In the genomic region with DNA sequence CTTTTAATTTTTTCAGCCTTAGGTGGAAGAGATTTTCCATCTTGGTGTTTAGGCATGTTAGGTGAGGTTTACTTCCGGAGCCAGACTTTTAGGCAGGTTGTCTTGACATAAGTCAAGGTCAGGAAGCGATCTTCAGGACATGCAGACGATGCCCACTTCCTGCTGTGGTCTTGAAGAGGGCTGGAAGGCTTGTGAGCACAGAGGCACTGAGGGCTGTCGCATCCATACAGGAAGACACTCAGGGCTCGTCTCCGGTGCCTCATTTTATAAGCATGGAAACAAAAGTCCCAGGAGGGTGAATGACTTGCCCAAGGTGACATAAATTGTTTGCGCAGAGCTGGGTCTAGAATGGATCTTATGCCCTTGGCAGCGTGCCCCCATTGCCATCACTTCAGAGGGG, we compare ENCODE assay signal across 11 cellular contexts. TPM values are rescaled to one million over a fixed set of nuclear protein-coding genes. Genes with fewer than 3 reads are reported as not detected.
DNase-seq lines count a peak whose midpoint lies in the region; TF ChIP-seq lines count a peak whose summit lies in the region.
"Had no signal": no experiment of that assay in that cellular context is flagged by ENCODE, and none has a peak within 500 bp of the region (broad histone marks: within the 10 kb centered on the region; RNA-seq: fewer than 3 reads in every experiment).

No MANE protein-coding gene starts in this region.

- intact Hi-C loops in PC-9 (cut with micrococcal nuclease; ENCODE audit: unreplicated experiment): loop anchor here (5.0 kb wide), 1 partner anchor 48 kb away; a partner anchor contains a TSS
- intact Hi-C loops in adrenal gland (cut with DNase I): no loop called here

- peaks cover 45% of the 10 kb centered on the region for H3K79me1 ChIP-seq in mesendoderm (ENCODE audit: low read length)

- H3K4me2 ChIP-seq in PC-9 (peak overlapping the region; percentile 59), osteoblast (ENCODE audit: insufficient read depth, low read length) (peak overlapping the region; percentile 4), mesendoderm (ENCODE audit: low read length) (no peak overlapping the region)

- H2BK120ac ChIP-seq in mesendoderm (ENCODE audit: low read depth, low read length): no peak overlapping the region

- H3K9me3 Mint-ChIP-seq in CD8-positive, alpha-beta memory T cell: no peaks in the 10 kb centered on the region

- H3K4me1 ChIP-seq in CD8-positive, alpha-beta memory T cell (ENCODE audit: insufficient read depth, low read length): peaks cover 94% of the 10 kb centered on the region
- H3K4me1 ChIP-seq in PC-9 (replicated peaks; ENCODE audit: insufficient read depth) (peaks cover 88% of the 10 kb centered on the region), adrenal gland (replicated peaks in 1 of 2) (peaks cover 55 to 77% of the 10 kb centered on the region in 2 donors), osteoblast (ENCODE audit: insufficient read depth, low read length) (peaks cover 49% of the 10 kb centered on the region), mesendoderm (ENCODE audit: control insufficient read depth, low read depth, low read length) (peaks cover 21% of the 10 kb centered on the region)

- no peak for TF ChIP-seq CTCF in PC-9 (conservative IDR thresholded peaks at IDR 0.05)
- no peak for TF ChIP-seq CTCF in adrenal gland (IDR thresholded peaks at IDR 0.05)
- no peak for TF ChIP-seq CTCF in osteoblast (IDR thresholded peaks at IDR 0.05; ENCODE audit: extremely low read depth, low read depth, low read length)

- peaks cover 0 to 32% (median 0%) of the 10 kb centered on the region in 3 donors for H3K36me3 Mint-ChIP-seq in CD8-positive, alpha-beta memory T cell

- no peaks in the 10 kb centered on the region for H3K9me3 ChIP-seq in CD8-positive, alpha-beta memory T cell (ENCODE audit: low read length)
- H3K9me3 ChIP-seq in PC-9 (ENCODE audit: insufficient read depth, low read depth) (no peaks in the 10 kb centered on the region), adrenal gland (replicated peaks in 1 of 3) (no peaks in the 10 kb centered on the region), osteoblast (ENCODE audit: low read depth, low read length) (no peaks in the 10 kb centered on the region), MG63 (no peaks in the 10 kb centered on the region)

- H4K20me1 ChIP-seq in PC-9 (ENCODE audit: insufficient read depth): peaks cover 73% of the 10 kb centered on the region
- peaks cover 81% of the 10 kb centered on the region for H4K20me1 ChIP-seq in osteoblast (ENCODE audit: insufficient read depth, low read length)

- H3K27ac ChIP-seq in CD8-positive, alpha-beta memory T cell (ENCODE audit: low read depth, low read length): no peak overlapping the region
- H3K27ac ChIP-seq in PC-9: peak overlapping the region; percentile 61
- peak overlapping the region in 3 of 5 donors; percentile 39 to 68 (median 64) for H3K27ac ChIP-seq in adrenal gland
- peak overlapping the region; percentile 54 for H3K27ac ChIP-seq in osteoblast (ENCODE audit: low read depth, low read length)
- H3K27ac ChIP-seq in mesendoderm (ENCODE audit: low read depth, low read length): no peak overlapping the region

- no peak overlapping the region for H3K9ac ChIP-seq in mesendoderm (ENCODE audit: low read length)

- H3K79me2 ChIP-seq in PC-9 (ENCODE audit: low read depth): peaks cover 82% of the 10 kb centered on the region
- H3K79me2 ChIP-seq in osteoblast (ENCODE audit: insufficient read depth, low read length): peaks cover 88% of the 10 kb centered on the region
- peaks cover 69% of the 10 kb centered on the region for H3K79me2 ChIP-seq in mesendoderm (ENCODE audit: control insufficient read depth, insufficient read depth, low read length)

- no peak overlapping the region for H2AFZ ChIP-seq in PC-9
- H2AFZ ChIP-seq in osteoblast (ENCODE audit: low read length): no peak overlapping the region

- H3K4me3 Mint-ChIP-seq in CD8-positive, alpha-beta memory T cell: peak overlapping the region; percentile 66 to 86 (median 75)

- H3K4me1 Mint-ChIP-seq in CD8-positive, alpha-beta memory T cell: peaks cover 87 to 96% (median 93%) of the 10 kb centered on the region in 3 donors

- H3K56ac ChIP-seq in mesendoderm (ENCODE audit: low read length): no peak overlapping the region

- no peaks in the 10 kb centered on the region for H3K27me3 Mint-ChIP-seq in CD8-positive, alpha-beta memory T cell

- H3K4ac ChIP-seq in mesendoderm (ENCODE audit: low read depth, low read length): no peak overlapping the region

- H3K18ac ChIP-seq in mesendoderm (ENCODE audit: low read length): no peak overlapping the region

- no peaks in the 10 kb centered on the region for H3K27me3 ChIP-seq in CD8-positive, alpha-beta memory T cell (ENCODE audit: insufficient read depth, low read length, poor library complexity, severe bottlenecking)
- H3K27me3 ChIP-seq in PC-9 (ENCODE audit: insufficient read depth, low read depth): no peaks in the 10 kb centered on the region
- no peaks in the 10 kb centered on the region for H3K27me3 ChIP-seq in adrenal gland
- H3K27me3 ChIP-seq in osteoblast (ENCODE audit: insufficient read depth, low read length): no peaks in the 10 kb centered on the region
- no peaks in the 10 kb centered on the region for H3K27me3 ChIP-seq in MG63
- no peaks in the 10 kb centered on the region for H3K27me3 ChIP-seq in mesendoderm (ENCODE audit: insufficient read depth, low read length, poor library complexity)

- no peak overlapping the region for H4K8ac ChIP-seq in mesendoderm (ENCODE audit: low read depth, low read length)

- H4K5ac ChIP-seq in mesendoderm (ENCODE audit: low read length): no peak overlapping the region

- H3K36me3 ChIP-seq in CD8-positive, alpha-beta memory T cell (ENCODE audit: insufficient read depth, low read length): no peaks in the 10 kb centered on the region
- H3K36me3 ChIP-seq in PC-9 (ENCODE audit: low read depth) (no peaks in the 10 kb centered on the region), adrenal gland (replicated peaks in 1 of 2) (no peaks in the 10 kb centered on the region), osteoblast (ENCODE audit: insufficient read depth, low read length) (peaks cover 5% of the 10 kb centered on the region), MG63 (peaks cover 11% of the 10 kb centered on the region), mesendoderm (ENCODE audit: control insufficient read depth, insufficient read depth, low read length) (no peaks in the 10 kb centered on the region)

- H2BK5ac ChIP-seq in mesendoderm (ENCODE audit: low read length): no peak overlapping the region

- peak; percentile 25 to 74 (median 59) for DNase-seq in CD8-positive, alpha-beta memory T cell
- DNase-seq in PC-9 (no peak), adrenal gland (no peak), osteoblast (ENCODE audit: insufficient read length, low spot score, missing footprints) (no peak), MG63 (no peak), NCI-H2171 (lab: John Stamatoyannopoulos, UW) (no peak), NCI-H2029 treated with DMSO at 0.1 percent for 48 hours (lab: John Stamatoyannopoulos, UW) (no peak), mesendoderm (no peak)
- DNase-seq: foreskin melanocyte, NCI-H146 had no signal

- CTCF ChIA-PET in CD8-positive, alpha-beta memory T cell (lab: Charles Lee): interaction anchor here (1.4 kb wide), 1 partner anchor 14 kb away, joined by 3 read pairs; no protein-coding TSS in a partner anchor
- CTCF ChIA-PET in PC-9 (lab: Charles Lee): no interaction called here

- no peak overlapping the region for H2BK15ac ChIP-seq in mesendoderm (replicated peaks; ENCODE audit: low read depth)

- no peak for TF ChIP-seq POLR2A in adrenal gland (IDR thresholded peaks at IDR 0.05)

- BruUV-seq in PC-9 (replicated peaks; lab: Mats Ljungman, UMichigan): no TSS peak

- H3K4me3 ChIP-seq in CD8-positive, alpha-beta memory T cell (ENCODE audit: low read length): peak overlapping the region; percentile 31
- H3K4me3 ChIP-seq in PC-9: peak overlapping the region; percentile 23; the same call in 1 of the 2 replicates
- no peak overlapping the region for H3K4me3 ChIP-seq in adrenal gland
- no peak overlapping the region for H3K4me3 ChIP-seq in osteoblast (ENCODE audit: insufficient read depth, low read length)
- H3K4me3 ChIP-seq in MG63: no peak overlapping the region
- H3K4me3 ChIP-seq in mesendoderm (ENCODE audit: low read length): no peak overlapping the region

- peaks cover 51% of the 10 kb centered on the region for H3F3A ChIP-seq in PC-9 (ENCODE audit: insufficient read depth, low read depth)

- POLR2A ChIA-PET in CD8-positive, alpha-beta memory T cell (lab: Charles Lee): interaction anchor here (1.0 kb wide), 1 partner anchor 31 kb away, joined by 6 read pairs; a partner anchor contains a TSS
- POLR2A ChIA-PET in PC-9 (lab: Charles Lee; ENCODE audit: unreplicated experiment): no interaction called here

- H3K23ac ChIP-seq in mesendoderm (ENCODE audit: low read length): no peak overlapping the region

- peak overlapping the region; percentile 82 to 99 (median 92) for H3K27ac Mint-ChIP-seq in CD8-positive, alpha-beta memory T cell

- H3K9me2 ChIP-seq in PC-9 (ENCODE audit: insufficient read depth): no peaks in the 10 kb centered on the region

- no peak overlapping the region for H2AK5ac ChIP-seq in mesendoderm (ENCODE audit: low read length)

- 49 to 69% (median 60%) methylated on average over 3 to 8 of the region's 8 CpGs for WGBS in adrenal gland, 4 donors
- no CpG with 5 or more reads among the region's 8 CpGs for WGBS in mesendoderm (ENCODE audit: extremely low coverage, insufficient coverage, low lambda C conversion rate)

RNA-seq across cellular contexts. Expression of a gene that starts 30.8 kb away (rescaled TPM):
- total RNA-seq in CD8-positive, alpha-beta memory T cell: 10 to 100 TPM; 34.5 to 38.0 TPM
- polyA plus RNA-seq in CD8-positive, alpha-beta memory T cell: 72.5 TPM
- total RNA-seq in PC-9 (2021): 53.8 and 65.0 TPM in 2 replicates
- total RNA-seq in adrenal gland: 10 to 100 TPM; 27.0 to 39.7 (median 36.2) TPM
- 10 to 100 TPM in 2 of 3 donors, 1 to 10 TPM in 1; 7.3 to 24.4 (median 15.2) TPM for polyA plus RNA-seq in adrenal gland
- 13.8 and 14.8 TPM in 2 replicates for total RNA-seq in osteoblast
- 10.1 and 17.4 TPM in 2 replicates for total RNA-seq in MG63 (2014; rRNA removed; shearing (Covaris generic); ENCODE audit: low replicate concordance)
- polyA plus RNA-seq in mesendoderm (2013, experiment 1 of 2): 44.0 TPM
- 44.6 TPM for polyA plus RNA-seq in mesendoderm (2013, experiment 2 of 2)

RNA-seq across cellular contexts. Expression of a gene that starts 47.3 kb away (rescaled TPM):
- total RNA-seq in CD8-positive, alpha-beta memory T cell: under 1 TPM; 0.11 to 0.13 TPM
- polyA plus RNA-seq in CD8-positive, alpha-beta memory T cell: not detected
- total RNA-seq in PC-9 (2021) (3.4 and 5.2 TPM in 2 replicates), adrenal gland (1 to 10 TPM in 5 of 8 donors, under 1 TPM in 1, not detected in 2; 0.52 to 1.8 (median 1.2) TPM), osteoblast (under 0.01 TPM in 2 replicates)
- polyA plus RNA-seq in adrenal gland: 1 to 10 TPM in 1 of 3 donors, under 1 TPM in 2; 0.33 to 4.5 (median 0.64) TPM
- 0.03 TPM in 1 of 2 replicates, not detected in the other for total RNA-seq in MG63 (2014; rRNA removed; shearing (Covaris generic); ENCODE audit: low replicate concordance)
- 35.7 TPM for polyA plus RNA-seq in mesendoderm (2013, experiment 1 of 2)
- polyA plus RNA-seq in mesendoderm (2013, experiment 2 of 2): 36.5 TPM
- total RNA-seq: T-helper 1 cell treated with Interleukin-12 subunit alpha and Interleukin-12 subunit beta and Interleukin-4 antibody, amounts not matched to agents 30 ng/mL and 1 ng/mL, for 36 hours had no signal

RNA-seq across cellular contexts. Expression of a gene that starts 56.4 kb away (rescaled TPM):
- 10 to 100 TPM; 38.7 to 41.4 TPM for total RNA-seq in CD8-positive, alpha-beta memory T cell
- 1.4 TPM for polyA plus RNA-seq in CD8-positive, alpha-beta memory T cell
- 46.8 and 49.7 TPM in 2 replicates for total RNA-seq in PC-9 (2021)
- 10 to 100 TPM in 7 of 8 donors, 1 to 10 TPM in 1; 9.3 to 13.9 (median 10.9) TPM for total RNA-seq in adrenal gland
- 10 to 100 TPM in 1 of 3 donors, 1 to 10 TPM in 2; 4.5 to 19.2 (median 9.8) TPM for polyA plus RNA-seq in adrenal gland
- 16.2 and 17.7 TPM in 2 replicates for total RNA-seq in osteoblast
- total RNA-seq in MG63 (2014; rRNA removed; shearing (Covaris generic); ENCODE audit: low replicate concordance): 15.1 and 26.2 TPM in 2 replicates
- polyA plus RNA-seq in mesendoderm (2013, experiment 1 of 2): 63.0 TPM
- 65.1 TPM for polyA plus RNA-seq in mesendoderm (2013, experiment 2 of 2)

Comparison
In these comparisons a context has a peak if more than half of its experiments do, and no peak if none do; other contexts are left out.
1. DNase-seq: peak in CD8-positive, alpha-beta memory T cell (5 of 5); none in PC-9 (0 of 2), adrenal gland (0 of 7), osteoblast (single experiment), MG63 (single experiment), NCI-H2171 (single experiment), NCI-H2029 treated with DMSO at 0.1 percent for 48 hours (single experiment) and mesendoderm (single experiment).
2. H3K27ac ChIP-seq: peak in PC-9 (single experiment), adrenal gland (3 of 5) and osteoblast (single experiment); none in CD8-positive, alpha-beta memory T cell (single experiment) and mesendoderm (single experiment).
3. H3K4me3 ChIP-seq: peak in CD8-positive, alpha-beta memory T cell (single experiment) and PC-9 (single experiment); none in adrenal gland (0 of 4), osteoblast (single experiment), MG63 (single experiment) and mesendoderm (single experiment).